Comparison of ENCODE assay signal across 10 cellular contexts in genomic region chr21:31729622-31730343, GRCh38. TPM values are rescaled to one million over a fixed set of nuclear protein-coding genes. Genes with fewer than 3 reads are reported as not detected.
DNase-seq lines count a peak whose midpoint lies in the region; ATAC-seq and TF ChIP-seq lines count a peak whose summit lies in the region.
"Had no signal": no experiment of that assay in that cellular context is flagged by ENCODE, and none has a peak within 500 bp of the region (broad histone marks: within the 10 kb centered on the region; RNA-seq: fewer than 3 reads in every experiment).

No MANE protein-coding gene starts in this region.

- intact Hi-C loops in esophagus muscularis mucosa (cut with DNase I): loop anchor here (5.0 kb wide), 1 partner anchor 528 kb away; no protein-coding TSS in a partner anchor

- H3K27ac ChIP-seq in DOHH2 (ENCODE audit: low read depth, low read length): no peak overlapping the region
- H3K27ac ChIP-seq in esophagus muscularis mucosa (replicated peaks in 1 of 4): peak overlapping the region in 1 of 4 donors; percentile 97
- H3K27ac ChIP-seq in rectal smooth muscle tissue (ENCODE audit: low read depth, low read length): no peak overlapping the region

- H3K9ac ChIP-seq in NT2/D1 (ENCODE audit: insufficient read length, low read depth): no peak overlapping the region
- H3K9ac ChIP-seq in rectal smooth muscle tissue (ENCODE audit: low read length): no peak overlapping the region

- peak overlapping the region; percentile 79 for H3K4me2 ChIP-seq in DOHH2 (ENCODE audit: low read length)

- H3K79me2 ChIP-seq in DOHH2 (ENCODE audit: control insufficient read depth, low read length): peaks cover 94% of the 10 kb centered on the region

- H3K36me3 ChIP-seq in DOHH2 (ENCODE audit: control insufficient read depth, low read length) (peaks cover 65% of the 10 kb centered on the region), NT2/D1 (ENCODE audit: insufficient read depth, insufficient read length, low read length) (peaks cover 30% of the 10 kb centered on the region), esophagus muscularis mucosa (no peaks in the 10 kb centered on the region), rectal smooth muscle tissue (ENCODE audit: control insufficient read depth, insufficient read depth, low read length) (no peaks in the 10 kb centered on the region)

- no peak for ATAC-seq in HG02938 (IDR thresholded peaks at IDR 0.05; ENCODE audit: unreplicated experiment)
- ATAC-seq: activated T-cell treated with anti-CD3 and anti-CD28 coated beads, Interleukin-2, amount 50 U/mL, for 4 hours had no signal

- H4K20me1 ChIP-seq in DOHH2 (ENCODE audit: control insufficient read depth, insufficient read depth, low read depth, low read length): peaks cover 49% of the 10 kb centered on the region

- no peak for TF ChIP-seq EP300 in esophagus muscularis mucosa (IDR thresholded peaks at IDR 0.05)

- peaks cover 15% of the 10 kb centered on the region for H3F3A ChIP-seq in DOHH2 (ENCODE audit: control insufficient read depth, insufficient read depth)

- H3K9me3 ChIP-seq in DOHH2 (ENCODE audit: control insufficient read depth, insufficient read depth, low read length) (no peaks in the 10 kb centered on the region), NT2/D1 (ENCODE audit: insufficient read depth, low read length) (no peaks in the 10 kb centered on the region), esophagus muscularis mucosa (no peaks in the 10 kb centered on the region)

- TF ChIP-seq POLR2A in esophagus muscularis mucosa (IDR thresholded peaks at IDR 0.05; ENCODE audit: low read depth): no peak

- 58% methylated on average over 4 of the region's 4 CpGs for WGBS in esophagus muscularis mucosa

- TF ChIP-seq CTCF in DOHH2 (IDR thresholded peaks at IDR 0.05; ENCODE audit: low read depth, low read length, poor library complexity, severe bottlenecking) (no peak), esophagus muscularis mucosa (IDR thresholded peaks at IDR 0.05) (no peak)

- DNase-seq in NT2/D1 (ENCODE audit: low read depth, low spot score) (no peak), esophagus muscularis mucosa (ENCODE audit: extremely low spot score) (no peak), superior temporal gyrus (ENCODE audit: extremely low spot score) (no peak), DMS153 treated with DMSO at 0.1 percent for 48 hours (lab: John Stamatoyannopoulos, UW; ENCODE audit: unreplicated experiment) (no peak)
- no peak for DNase-seq in stimulated activated CD4-positive, alpha-beta T cell treated with anti-CD3 and anti-CD28 coated beads, Interleukin-2, amount 100 ng/mL, for 48 hours
- DNase-seq: activated T-cell treated with anti-CD3 and anti-CD28 coated beads, Interleukin-2, amount 50 U/mL, for 4 hours; NCI-H524 treated with DMSO at 0.1 percent for 48 hours had no signal

- no peaks in the 10 kb centered on the region for H3K9me2 ChIP-seq in DOHH2 (replicated peaks; ENCODE audit: control insufficient read depth, low read length)

- H3K4me1 ChIP-seq in DOHH2 (ENCODE audit: control insufficient read depth, low read length) (peaks cover 69% of the 10 kb centered on the region), NT2/D1 (ENCODE audit: insufficient read depth, insufficient read length) (peaks cover 8% of the 10 kb centered on the region), esophagus muscularis mucosa (peaks cover 33 to 69% (median 59%) of the 10 kb centered on the region in 4 donors), rectal smooth muscle tissue (ENCODE audit: control insufficient read depth, insufficient read depth, low read length) (peaks cover 17% of the 10 kb centered on the region)

- no peaks in the 10 kb centered on the region for H3K27me3 ChIP-seq in DOHH2 (ENCODE audit: control insufficient read depth, low read length)
- no peaks in the 10 kb centered on the region for H3K27me3 ChIP-seq in NT2/D1 (ENCODE audit: insufficient read depth, insufficient read length)
- no peaks in the 10 kb centered on the region for H3K27me3 ChIP-seq in esophagus muscularis mucosa
- no peaks in the 10 kb centered on the region for H3K27me3 ChIP-seq in rectal smooth muscle tissue (ENCODE audit: control insufficient read depth, insufficient read depth, low read length)

- H3K4me3 ChIP-seq in DOHH2 (ENCODE audit: low read length): peak overlapping the region; percentile 81
- peak overlapping the region; percentile 92 for H3K4me3 ChIP-seq in NT2/D1 (ENCODE audit: insufficient read length, low read depth)
- H3K4me3 ChIP-seq in esophagus muscularis mucosa: peak overlapping the region; percentile 70 to 99 (median 93)
- H3K4me3 ChIP-seq in rectal smooth muscle tissue (ENCODE audit: low read length): peak overlapping the region; percentile 73

RNA-seq across cellular contexts. Expression of gene SCAF4, which starts 2.1 kb away (rescaled TPM):
- 10 to 100 TPM; 12.1 to 18.8 (median 15.2) TPM for total RNA-seq in esophagus muscularis mucosa
